Comparison of ENCODE assay signal across 24 cellular contexts in genomic region chr6:123838612-123839279, GRCh38. TPM values are rescaled to one million over a fixed set of nuclear protein-coding genes. Genes with fewer than 3 reads are reported as not detected.
DNase-seq lines count a peak whose midpoint lies in the region; ATAC-seq and TF ChIP-seq lines count a peak whose summit lies in the region.
"Had no signal": no experiment of that assay in that cellular context is flagged by ENCODE, and none has a peak within 500 bp of the region (broad histone marks: within the 10 kb centered on the region; RNA-seq: fewer than 3 reads in every experiment).

No MANE protein-coding gene starts in this region.

- CTCF ChIA-PET in activated CD4-positive, alpha-beta memory T cell treated with anti-CD3 and anti-CD28 coated beads for 36 hours (lab: Charles Lee) = no interaction called here

- H3K4me1 ChIP-seq in neural progenitor cell = no peaks in the 10 kb centered on the region
- H3K4me1 ChIP-seq: pancreas, SJSA1, transverse colon had no signal

- H3K27me3 Mint-ChIP-seq in neural progenitor cell (ENCODE audit: insufficient read depth, low read depth) = peaks cover 4% of the 10 kb centered on the region
- H3K27me3 Mint-ChIP-seq in activated CD4-positive, alpha-beta memory T cell treated with anti-CD3 and anti-CD28 coated beads for 36 hours = no peaks in the 10 kb centered on the region
- H3K27me3 Mint-ChIP-seq: activated CD4-positive, alpha-beta T cell treated with anti-CD3 and anti-CD28 coated beads, Interleukin-2, amount 10 ng/mL, durations not matched to agents 7 days and 5 days; activated naive CD4-positive, alpha-beta T cell treated with anti-CD3 and anti-CD28 coated beads, Interleukin-2, amount 50 U/mL, for 24 hours; stimulated activated naive CD8-positive, alpha-beta T cell treated with anti-CD3 and anti-CD28 coated beads, Interleukin-15, Interleukin-2, amounts not matched to agents 100 ng/mL and 50 ng/mL, for 24 hours had no signal

- no peaks in the 10 kb centered on the region for H3K9me3 ChIP-seq in neural progenitor cell (ENCODE audit: low read depth)
- H3K9me3 ChIP-seq: pancreas, SJSA1, transverse colon had no signal

- no peak overlapping the region for H3K4me2 ChIP-seq in neural progenitor cell

- no peak overlapping the region for H3K4me3 Mint-ChIP-seq in neural progenitor cell
- H3K4me3 Mint-ChIP-seq in activated CD4-positive, alpha-beta memory T cell treated with anti-CD3 and anti-CD28 coated beads for 36 hours = no peak overlapping the region
- H3K4me3 Mint-ChIP-seq: activated CD4-positive, alpha-beta T cell treated with anti-CD3 and anti-CD28 coated beads, Interleukin-2, amount 10 ng/mL, durations not matched to agents 7 days and 5 days; activated naive CD4-positive, alpha-beta T cell treated with anti-CD3 and anti-CD28 coated beads, Interleukin-2, amount 50 U/mL, for 24 hours; activated T-helper 1 cell treated with anti-CD3 and anti-CD28 coated beads, Interleukin-12 subunit alpha, Interleukin-12 subunit beta, Interleukin-2, Interleukin-4 antibody, amounts not matched to agents 30 ng/mL and 10 ng/mL and 1 ng/mL, durations not matched to agents 14 hours and 24 hours and 36 hours; stimulated activated naive CD8-positive, alpha-beta T cell treated with anti-CD3 and anti-CD28 coated beads, Interleukin-15, Interleukin-2, amounts not matched to agents 100 ng/mL and 50 ng/mL, for 24 hours had no signal

- H4K20me1 ChIP-seq in neural progenitor cell (ENCODE audit: low read depth) = no peaks in the 10 kb centered on the region

- DNase-seq in DMS53 (lab: John Stamatoyannopoulos, UW) (peak; percentile 40), DMS53 treated with DMSO at 0.1 percent for 48 hours (lab: John Stamatoyannopoulos, UW; ENCODE audit: unreplicated experiment) (no peak), NCI-H2029 treated with DMSO at 0.1 percent for 48 hours (lab: John Stamatoyannopoulos, UW) (peak; percentile 35), NOMO-1 treated with dmso at 0.1 percent for 144 hours (lab: John Stamatoyannopoulos, UW; ENCODE audit: unreplicated experiment) (peak; percentile 52), neural progenitor cell (ENCODE audit: low spot score) (no peak)
- no peak for DNase-seq in activated CD4-positive, alpha-beta memory T cell treated with anti-CD3 and anti-CD28 coated beads for 36 hours
- DNase-seq: activated CD4-positive, alpha-beta T cell treated with anti-CD3 and anti-CD28 coated beads, Interleukin-2, amount 10 ng/mL, durations not matched to agents 7 days and 5 days; cortex of kidney; GOT3; pancreas; PC-3; right cardiac atrium; stimulated activated CD4-positive, alpha-beta T cell treated with anti-CD3 and anti-CD28 coated beads, Interleukin-4, amount 100 ng/mL, for 4 hours; T-helper 2 cell; transverse colon had no signal

- peaks cover 16% of the 10 kb centered on the region for H3K27me3 ChIP-seq in neural progenitor cell
- H3K27me3 ChIP-seq: pancreas, SJSA1, transverse colon had no signal

- no peaks in the 10 kb centered on the region for H3K79me2 ChIP-seq in neural progenitor cell (ENCODE audit: low read depth)

- H3K27ac ChIP-seq in neural progenitor cell = no peak overlapping the region
- H3K27ac ChIP-seq: 22Rv1, cardiac muscle cell, pancreas, SJSA1, transverse colon had no signal

- no peak overlapping the region for H3K4me3 ChIP-seq in neural progenitor cell
- H3K4me3 ChIP-seq: cardiac muscle cell, pancreas, SJSA1, transverse colon had no signal

- peaks cover 5% of the 10 kb centered on the region for H3K4me1 Mint-ChIP-seq in neural progenitor cell
- H3K4me1 Mint-ChIP-seq in activated CD4-positive, alpha-beta memory T cell treated with anti-CD3 and anti-CD28 coated beads for 36 hours (ENCODE audit: low read depth) = no peaks in the 10 kb centered on the region
- H3K4me1 Mint-ChIP-seq: activated CD4-positive, alpha-beta T cell treated with anti-CD3 and anti-CD28 coated beads, Interleukin-2, amount 10 ng/mL, durations not matched to agents 7 days and 5 days; activated naive CD4-positive, alpha-beta T cell treated with anti-CD3 and anti-CD28 coated beads, Interleukin-2, amount 50 U/mL, for 24 hours had no signal

- H3K27ac Mint-ChIP-seq in neural progenitor cell = peak overlapping the region; percentile 35
- H3K27ac Mint-ChIP-seq in activated CD4-positive, alpha-beta memory T cell treated with anti-CD3 and anti-CD28 coated beads for 36 hours = no peak overlapping the region
- H3K27ac Mint-ChIP-seq: activated CD4-positive, alpha-beta T cell treated with anti-CD3 and anti-CD28 coated beads, Interleukin-2, amount 10 ng/mL, durations not matched to agents 7 days and 5 days; activated naive CD4-positive, alpha-beta T cell treated with anti-CD3 and anti-CD28 coated beads, Interleukin-2, amount 50 U/mL, for 24 hours; activated T-helper 1 cell treated with anti-CD3 and anti-CD28 coated beads, Interleukin-12 subunit alpha, Interleukin-12 subunit beta, Interleukin-2, Interleukin-4 antibody, amounts not matched to agents 30 ng/mL and 10 ng/mL and 1 ng/mL, durations not matched to agents 14 hours and 24 hours and 36 hours; stimulated activated naive CD8-positive, alpha-beta T cell treated with anti-CD3 and anti-CD28 coated beads, Interleukin-15, Interleukin-2, amounts not matched to agents 100 ng/mL and 50 ng/mL, for 24 hours had no signal

- POLR2A ChIA-PET in activated CD4-positive, alpha-beta memory T cell treated with anti-CD3 and anti-CD28 coated beads for 36 hours (lab: Charles Lee) = no interaction called here

- no peaks in the 10 kb centered on the region for H3F3A ChIP-seq in neural progenitor cell (ENCODE audit: low read depth)

- H3K36me3 ChIP-seq in neural progenitor cell = no peaks in the 10 kb centered on the region
- H3K36me3 ChIP-seq: cardiac muscle cell, pancreas, SJSA1, transverse colon had no signal

- ATAC-seq in HG03354 (IDR thresholded peaks at IDR 0.05; ENCODE audit: poor library complexity, severe bottlenecking, unreplicated experiment) (no peak), GM21723 (IDR thresholded peaks at IDR 0.05; ENCODE audit: unreplicated experiment) (no peak)
- ATAC-seq: pancreas, PC-3, right cardiac atrium had no signal

- H3K36me3 Mint-ChIP-seq in neural progenitor cell = no peaks in the 10 kb centered on the region
- H3K36me3 Mint-ChIP-seq in activated CD4-positive, alpha-beta memory T cell treated with anti-CD3 and anti-CD28 coated beads for 36 hours = no peaks in the 10 kb centered on the region
- H3K36me3 Mint-ChIP-seq: activated naive CD4-positive, alpha-beta T cell treated with anti-CD3 and anti-CD28 coated beads, Interleukin-2, amount 50 U/mL, for 24 hours had no signal

- peaks cover 10% of the 10 kb centered on the region for H3K9me3 Mint-ChIP-seq in neural progenitor cell
- H3K9me3 Mint-ChIP-seq in activated CD4-positive, alpha-beta memory T cell treated with anti-CD3 and anti-CD28 coated beads for 36 hours = no peaks in the 10 kb centered on the region
- H3K9me3 Mint-ChIP-seq: activated CD4-positive, alpha-beta T cell treated with anti-CD3 and anti-CD28 coated beads, Interleukin-2, amount 10 ng/mL, durations not matched to agents 7 days and 5 days; activated naive CD4-positive, alpha-beta T cell treated with anti-CD3 and anti-CD28 coated beads, Interleukin-2, amount 50 U/mL, for 24 hours; activated T-helper 1 cell treated with anti-CD3 and anti-CD28 coated beads, Interleukin-12 subunit alpha, Interleukin-12 subunit beta, Interleukin-2, Interleukin-4 antibody, amounts not matched to agents 30 ng/mL and 10 ng/mL and 1 ng/mL, durations not matched to agents 14 hours and 24 hours and 36 hours had no signal

- no peak overlapping the region for H3K9ac ChIP-seq in neural progenitor cell

- no peak for TF ChIP-seq CTCF in neural progenitor cell (IDR thresholded peaks at IDR 0.05)

- intact Hi-C loops in activated CD4-positive, alpha-beta memory T cell treated with anti-CD3 and anti-CD28 coated beads for 36 hours (cut with micrococcal nuclease) = no loop called here

- no peak overlapping the region for H2AFZ ChIP-seq in neural progenitor cell (replicated peaks)

RNA-seq across cellular contexts. Expression of gene NKAIN2, which starts 35.1 kb away (rescaled TPM):
- total RNA-seq in neural progenitor cell (ENCODE audit: low replicate concordance) = 0.37 and 0.45 TPM in 2 replicates
- total RNA-seq in activated CD4-positive, alpha-beta memory T cell treated with anti-CD3 and anti-CD28 coated beads for 36 hours = not detected
- total RNA-seq: activated CD4-positive, alpha-beta T cell treated with anti-CD3 and anti-CD28 coated beads, Interleukin-2, amount 10 ng/mL, durations not matched to agents 7 days and 5 days; activated T-helper 1 cell treated with anti-CD3 and anti-CD28 coated beads, Interleukin-12 subunit alpha, Interleukin-12 subunit beta, Interleukin-2, Interleukin-4 antibody, amounts not matched to agents 30 ng/mL and 10 ng/mL and 1 ng/mL, durations not matched to agents 14 hours and 24 hours and 36 hours; cardiac muscle cell; fibroblast of lung; PC-3; SJSA1 had no signal

Comparison
In these comparisons a context has a peak if more than half of its experiments do, and no peak if none do; other contexts are left out.
1. DNase-seq: peak in DMS53 (single experiment), NCI-H2029 treated with DMSO at 0.1 percent for 48 hours (single experiment) and NOMO-1 treated with dmso at 0.1 percent for 144 hours (single experiment); none in DMS53 treated with DMSO at 0.1 percent for 48 hours (single experiment), neural progenitor cell (single experiment) and activated CD4-positive, alpha-beta memory T cell treated with anti-CD3 and anti-CD28 coated beads for 36 hours (single experiment).